ENCODE assay signal across 19 cellular contexts in genomic region chr20:34920055-34920454, GRCh38. TPM values are rescaled to one million over a fixed set of nuclear protein-coding genes. Genes with fewer than 3 reads are reported as not detected.
DNase-seq lines count a peak whose midpoint lies in the region; TF ChIP-seq lines count a peak whose summit lies in the region.
"Had no signal": no experiment of that assay in that cellular context is flagged by ENCODE, and none has a peak within 500 bp of the region (broad histone marks: within the 10 kb centered on the region; RNA-seq: fewer than 3 reads in every experiment).

No MANE protein-coding gene starts in this region.

- peaks cover 0 to 25% (median 20%) of the 10 kb centered on the region in 4 donors for H3K4me1 ChIP-seq in tibial artery

- peaks cover 0 to 30% (median 29%) of the 10 kb centered on the region in 3 donors for H3K36me3 ChIP-seq in tibial artery
- H3K36me3 ChIP-seq: BE2C had no signal

- DNase-seq in T-helper 1 cell (no peak), hepatic stellate cell (ENCODE audit: low spot score) (no peak), tibial artery (no peak)
- DNase-seq in activated naive CD4-positive, alpha-beta T cell treated with anti-CD3 and anti-CD28 coated beads, Interleukin-2, amount 10 ng/mL, durations not matched to agents 7 days and 5 days, result no peak
- no peak for DNase-seq in activated naive CD4-positive, alpha-beta T cell (lab: John Stamatoyannopoulos, UW)
- no peak for DNase-seq in activated T-helper 1 cell treated with anti-CD3 and anti-CD28 coated beads, Interleukin-12 subunit alpha, Interleukin-12 subunit beta, Interleukin-2, Interleukin-4 antibody, amounts not matched to agents 30 ng/mL and 10 ng/mL and 1 ng/mL, durations not matched to agents 14 hours and 24 hours and 36 hours (ENCODE audit: low spot score)
- DNase-seq: BE2C; Calu3; CD4-positive, alpha-beta T cell; DMS79; NCI-H1048; NCI-H1436 treated with DMSO at 0.1 percent for 48 hours; NCI-H2029 treated with DMSO at 0.1 percent for 48 hours; NCI-H510A; NCI-H82; PC-9 had no signal

- no peaks in the 10 kb centered on the region for H3K27me3 ChIP-seq in tibial artery
- H3K27me3 ChIP-seq: BE2C had no signal

- H3K36me3 Mint-ChIP-seq in T-helper 1 cell treated with Interleukin-12 subunit alpha and Interleukin-12 subunit beta and Interleukin-4 antibody, amounts not matched to agents 30 μg/mL and 1 μg/mL, for 36 hours (ENCODE audit: low read depth), result peaks cover 55% of the 10 kb centered on the region
- peaks cover 47% of the 10 kb centered on the region for H3K36me3 Mint-ChIP-seq in activated naive CD4-positive, alpha-beta T cell treated with anti-CD3 and anti-CD28 coated beads, Interleukin-2, amount 10 ng/mL, durations not matched to agents 7 days and 5 days
- peaks cover 56% of the 10 kb centered on the region for H3K36me3 Mint-ChIP-seq in activated T-helper 1 cell treated with anti-CD3 and anti-CD28 coated beads, Interleukin-12 subunit alpha, Interleukin-12 subunit beta, Interleukin-2, Interleukin-4 antibody, amounts not matched to agents 30 ng/mL and 10 ng/mL and 1 ng/mL, durations not matched to agents 14 hours and 24 hours and 36 hours (ENCODE audit: low read depth)
- peaks cover 5% of the 10 kb centered on the region for H3K36me3 Mint-ChIP-seq in stimulated activated naive CD8-positive, alpha-beta T cell treated with anti-CD3 and anti-CD28 coated beads, Interleukin-15, Interleukin-2, amounts not matched to agents 100 ng/mL and 50 ng/mL, for 24 hours (ENCODE audit: low read depth)

- no peaks in the 10 kb centered on the region for H3K27me3 Mint-ChIP-seq in T-helper 1 cell treated with Interleukin-12 subunit alpha and Interleukin-12 subunit beta and Interleukin-4 antibody, amounts not matched to agents 30 μg/mL and 1 μg/mL, for 36 hours (ENCODE audit: low read depth)
- no peaks in the 10 kb centered on the region for H3K27me3 Mint-ChIP-seq in activated naive CD4-positive, alpha-beta T cell treated with anti-CD3 and anti-CD28 coated beads, Interleukin-2, amount 10 ng/mL, durations not matched to agents 7 days and 5 days
- H3K27me3 Mint-ChIP-seq in activated T-helper 1 cell treated with anti-CD3 and anti-CD28 coated beads, Interleukin-12 subunit alpha, Interleukin-12 subunit beta, Interleukin-2, Interleukin-4 antibody, amounts not matched to agents 30 ng/mL and 10 ng/mL and 1 ng/mL, durations not matched to agents 14 hours and 24 hours and 36 hours (ENCODE audit: insufficient read depth), result no peaks in the 10 kb centered on the region
- no peaks in the 10 kb centered on the region for H3K27me3 Mint-ChIP-seq in stimulated activated naive CD8-positive, alpha-beta T cell treated with anti-CD3 and anti-CD28 coated beads, Interleukin-15, Interleukin-2, amounts not matched to agents 100 ng/mL and 50 ng/mL, for 24 hours
- H3K27me3 Mint-ChIP-seq: CD4-positive, alpha-beta T cell had no signal

- peak overlapping the region; percentile 7 for H3K27ac Mint-ChIP-seq in T-helper 1 cell treated with Interleukin-12 subunit alpha and Interleukin-12 subunit beta and Interleukin-4 antibody, amounts not matched to agents 30 μg/mL and 1 μg/mL, for 36 hours
- H3K27ac Mint-ChIP-seq in activated naive CD4-positive, alpha-beta T cell treated with anti-CD3 and anti-CD28 coated beads, Interleukin-2, amount 10 ng/mL, durations not matched to agents 7 days and 5 days, result peak overlapping the region; percentile 0
- H3K27ac Mint-ChIP-seq in activated T-helper 1 cell treated with anti-CD3 and anti-CD28 coated beads, Interleukin-12 subunit alpha, Interleukin-12 subunit beta, Interleukin-2, Interleukin-4 antibody, amounts not matched to agents 30 ng/mL and 10 ng/mL and 1 ng/mL, durations not matched to agents 14 hours and 24 hours and 36 hours, result peak overlapping the region; percentile 62
- peak overlapping the region; percentile 1 for H3K27ac Mint-ChIP-seq in stimulated activated naive CD8-positive, alpha-beta T cell treated with anti-CD3 and anti-CD28 coated beads, Interleukin-15, Interleukin-2, amounts not matched to agents 100 ng/mL and 50 ng/mL, for 24 hours
- H3K27ac Mint-ChIP-seq: CD4-positive, alpha-beta T cell had no signal

- peaks cover 12% of the 10 kb centered on the region for H3K9me3 Mint-ChIP-seq in T-helper 1 cell treated with Interleukin-12 subunit alpha and Interleukin-12 subunit beta and Interleukin-4 antibody, amounts not matched to agents 30 μg/mL and 1 μg/mL, for 36 hours
- peaks cover 2% of the 10 kb centered on the region for H3K9me3 Mint-ChIP-seq in activated naive CD4-positive, alpha-beta T cell treated with anti-CD3 and anti-CD28 coated beads, Interleukin-2, amount 10 ng/mL, durations not matched to agents 7 days and 5 days
- peaks cover 15% of the 10 kb centered on the region for H3K9me3 Mint-ChIP-seq in activated T-helper 1 cell treated with anti-CD3 and anti-CD28 coated beads, Interleukin-12 subunit alpha, Interleukin-12 subunit beta, Interleukin-2, Interleukin-4 antibody, amounts not matched to agents 30 ng/mL and 10 ng/mL and 1 ng/mL, durations not matched to agents 14 hours and 24 hours and 36 hours
- H3K9me3 Mint-ChIP-seq in stimulated activated naive CD8-positive, alpha-beta T cell treated with anti-CD3 and anti-CD28 coated beads, Interleukin-15, Interleukin-2, amounts not matched to agents 100 ng/mL and 50 ng/mL, for 24 hours, result no peaks in the 10 kb centered on the region
- H3K9me3 Mint-ChIP-seq: CD4-positive, alpha-beta T cell had no signal

- peaks cover 47% of the 10 kb centered on the region for H3K4me1 Mint-ChIP-seq in T-helper 1 cell treated with Interleukin-12 subunit alpha and Interleukin-12 subunit beta and Interleukin-4 antibody, amounts not matched to agents 30 μg/mL and 1 μg/mL, for 36 hours (ENCODE audit: low read depth)
- H3K4me1 Mint-ChIP-seq in activated naive CD4-positive, alpha-beta T cell treated with anti-CD3 and anti-CD28 coated beads, Interleukin-2, amount 10 ng/mL, durations not matched to agents 7 days and 5 days, result peaks cover 38% of the 10 kb centered on the region
- peaks cover 57% of the 10 kb centered on the region for H3K4me1 Mint-ChIP-seq in activated T-helper 1 cell treated with anti-CD3 and anti-CD28 coated beads, Interleukin-12 subunit alpha, Interleukin-12 subunit beta, Interleukin-2, Interleukin-4 antibody, amounts not matched to agents 30 ng/mL and 10 ng/mL and 1 ng/mL, durations not matched to agents 14 hours and 24 hours and 36 hours (ENCODE audit: low read depth)
- peaks cover 12% of the 10 kb centered on the region for H3K4me1 Mint-ChIP-seq in stimulated activated naive CD8-positive, alpha-beta T cell treated with anti-CD3 and anti-CD28 coated beads, Interleukin-15, Interleukin-2, amounts not matched to agents 100 ng/mL and 50 ng/mL, for 24 hours (ENCODE audit: low read depth)

- intact Hi-C loops in activated T-helper 1 cell treated with anti-CD3 and anti-CD28 coated beads, Interleukin-12 subunit alpha, Interleukin-12 subunit beta, Interleukin-2, Interleukin-4 antibody, amounts not matched to agents 30 ng/mL and 10 ng/mL and 1 ng/mL, durations not matched to agents 14 hours and 24 hours and 36 hours (cut with micrococcal nuclease), result no loop called here
- intact Hi-C loops in tibial artery (cut with DNase I; ENCODE audit: low total_unique reads), result no loop called here

- H3K4me3 Mint-ChIP-seq in T-helper 1 cell treated with Interleukin-12 subunit alpha and Interleukin-12 subunit beta and Interleukin-4 antibody, amounts not matched to agents 30 μg/mL and 1 μg/mL, for 36 hours, result no peak overlapping the region
- no peak overlapping the region for H3K4me3 Mint-ChIP-seq in activated naive CD4-positive, alpha-beta T cell treated with anti-CD3 and anti-CD28 coated beads, Interleukin-2, amount 10 ng/mL, durations not matched to agents 7 days and 5 days
- no peak overlapping the region for H3K4me3 Mint-ChIP-seq in activated T-helper 1 cell treated with anti-CD3 and anti-CD28 coated beads, Interleukin-12 subunit alpha, Interleukin-12 subunit beta, Interleukin-2, Interleukin-4 antibody, amounts not matched to agents 30 ng/mL and 10 ng/mL and 1 ng/mL, durations not matched to agents 14 hours and 24 hours and 36 hours
- H3K4me3 Mint-ChIP-seq in stimulated activated naive CD8-positive, alpha-beta T cell treated with anti-CD3 and anti-CD28 coated beads, Interleukin-15, Interleukin-2, amounts not matched to agents 100 ng/mL and 50 ng/mL, for 24 hours, result no peak overlapping the region
- H3K4me3 Mint-ChIP-seq: CD4-positive, alpha-beta T cell had no signal

- CTCF ChIA-PET in activated naive CD4-positive, alpha-beta T cell treated with anti-CD3 and anti-CD28 coated beads, Interleukin-2, amount 10 ng/mL, durations not matched to agents 7 days and 5 days (lab: Charles Lee), result interaction anchor here (4.7 kb wide), 1 partner anchor 45 kb away, joined by 21 read pairs; the partner anchor contains the start of gene ACSS2

- H3K27ac ChIP-seq in tibial artery, result no peak overlapping the region
- H3K27ac ChIP-seq: 22Rv1 had no signal

- H3K4me3 ChIP-seq in tibial artery, result no peak overlapping the region
- H3K4me3 ChIP-seq: PC-9 had no signal

- H3K9me3 ChIP-seq in tibial artery, result no peaks in the 10 kb centered on the region
- H3K9me3 ChIP-seq: BE2C had no signal

- no peak for TF ChIP-seq CTCF in tibial artery (IDR thresholded peaks at IDR 0.05)

RNA-seq across cellular contexts. Expression of gene GSS, which starts 35.6 kb away (rescaled TPM):
- 64.1 and 68.0 TPM in 2 replicates for total RNA-seq in activated T-helper 1 cell treated with anti-CD3 and anti-CD28 coated beads, Interleukin-12 subunit alpha, Interleukin-12 subunit beta, Interleukin-2, Interleukin-4 antibody, amounts not matched to agents 30 ng/mL and 10 ng/mL and 1 ng/mL, durations not matched to agents 14 hours and 24 hours and 36 hours

RNA-seq across cellular contexts. Expression of gene MYH7B, which starts 35.6 kb away (rescaled TPM):
- total RNA-seq in activated T-helper 1 cell treated with anti-CD3 and anti-CD28 coated beads, Interleukin-12 subunit alpha, Interleukin-12 subunit beta, Interleukin-2, Interleukin-4 antibody, amounts not matched to agents 30 ng/mL and 10 ng/mL and 1 ng/mL, durations not matched to agents 14 hours and 24 hours and 36 hours, result 0.20 and 0.44 TPM in 2 replicates

RNA-seq across cellular contexts. Expression of gene ACSS2, which starts 43.6 kb away (rescaled TPM):
- 38.0 and 45.3 TPM in 2 replicates for total RNA-seq in activated T-helper 1 cell treated with anti-CD3 and anti-CD28 coated beads, Interleukin-12 subunit alpha, Interleukin-12 subunit beta, Interleukin-2, Interleukin-4 antibody, amounts not matched to agents 30 ng/mL and 10 ng/mL and 1 ng/mL, durations not matched to agents 14 hours and 24 hours and 36 hours

RNA-seq across cellular contexts. Expression of gene GGT7, which starts 47.4 kb away (rescaled TPM):
- 12.5 and 13.7 TPM in 2 replicates for total RNA-seq in activated T-helper 1 cell treated with anti-CD3 and anti-CD28 coated beads, Interleukin-12 subunit alpha, Interleukin-12 subunit beta, Interleukin-2, Interleukin-4 antibody, amounts not matched to agents 30 ng/mL and 10 ng/mL and 1 ng/mL, durations not matched to agents 14 hours and 24 hours and 36 hours

Comparison
In these comparisons a context has a peak if more than half of its experiments do, and no peak if none do; other contexts are left out.
1. H3K27ac Mint-ChIP-seq: peak in every context shown above with its lines; median percentile 62 in activated T-helper 1 cell treated with anti-CD3 and anti-CD28 coated beads, Interleukin-12 subunit alpha, Interleukin-12 subunit beta, Interleukin-2, Interleukin-4 antibody, amounts not matched to agents 30 ng/mL and 10 ng/mL and 1 ng/mL, durations not matched to agents 14 hours and 24 hours and 36 hours; 7 in T-helper 1 cell treated with Interleukin-12 subunit alpha and Interleukin-12 subunit beta and Interleukin-4 antibody, amounts not matched to agents 30 μg/mL and 1 μg/mL, for 36 hours; 1 in stimulated activated naive CD8-positive, alpha-beta T cell treated with anti-CD3 and anti-CD28 coated beads, Interleukin-15, Interleukin-2, amounts not matched to agents 100 ng/mL and 50 ng/mL, for 24 hours; 0 in activated naive CD4-positive, alpha-beta T cell treated with anti-CD3 and anti-CD28 coated beads, Interleukin-2, amount 10 ng/mL, durations not matched to agents 7 days and 5 days.